Comparison of ENCODE assay signal across 13 cellular contexts in genomic region chr2:73852020-73852419, GRCh38. TPM values are rescaled to one million over a fixed set of nuclear protein-coding genes. Genes with fewer than 3 reads are reported as not detected.
DNase-seq lines count a peak whose midpoint lies in the region; ATAC-seq and TF ChIP-seq lines count a peak whose summit lies in the region.
"Had no signal": no experiment of that assay in that cellular context is flagged by ENCODE, and none has a peak within 500 bp of the region (broad histone marks: within the 10 kb centered on the region; RNA-seq: fewer than 3 reads in every experiment).

No MANE protein-coding gene starts in this region.

- H3K4me2 ChIP-seq in PC-9, result no peak overlapping the region

- DNase-seq in GM03348 (ENCODE audit: low spot score), result peak; percentile 73
- peak in 1 of 2 experiments; percentile 52 for DNase-seq in PC-9
- DNase-seq in epithelial cell of esophagus (ENCODE audit: low read depth), result peak; percentile 83
- peak; percentile 29 for DNase-seq in pulmonary artery endothelial cell (ENCODE audit: low read depth, low spot score)
- DNase-seq in amygdala (lab: John Stamatoyannopoulos, UW), result no peak
- DNase-seq: activated CD8-positive, alpha-beta memory T cell treated with anti-CD3 and anti-CD28 coated beads, Interleukin-2, amount 50 U/mL, for 48 hours; NCI-H2029 treated with DMSO at 0.1 percent for 48 hours; T-helper 9 cell had no signal

- TF ChIP-seq CTCF in PC-9 (conservative IDR thresholded peaks at IDR 0.05) (no peak), epithelial cell of esophagus (IDR thresholded peaks at IDR 0.05; ENCODE audit: insufficient read depth, low read depth, low read length, missing control alignments) (no peak)

- intact Hi-C loops in PC-9 (cut with micrococcal nuclease; ENCODE audit: unreplicated experiment), result no loop called here

- no peaks in the 10 kb centered on the region for H3K9me2 ChIP-seq in PC-9 (ENCODE audit: insufficient read depth)

- peaks cover 15% of the 10 kb centered on the region for H3F3A ChIP-seq in PC-9 (ENCODE audit: insufficient read depth, low read depth)

- H2AFZ ChIP-seq in PC-9, result no peak overlapping the region

- ATAC-seq in GM18520 (IDR thresholded peaks at IDR 0.05; ENCODE audit: unreplicated experiment) (no peak), GM18868 (IDR thresholded peaks at IDR 0.05; ENCODE audit: unreplicated experiment) (no peak), HG02884 (IDR thresholded peaks at IDR 0.05; ENCODE audit: unreplicated experiment) (no peak)

- no TSS peak for BruUV-seq in PC-9 (replicated peaks; lab: Mats Ljungman, UMichigan)

- peaks cover 32% of the 10 kb centered on the region for H3K36me3 ChIP-seq in PC-9 (ENCODE audit: low read depth)

- H3K4me1 ChIP-seq in PC-9 (replicated peaks; ENCODE audit: insufficient read depth), result peaks cover 9% of the 10 kb centered on the region

- CTCF ChIA-PET in PC-9 (lab: Charles Lee), result interaction anchor here (0.7 kb wide), 1 partner anchor 158 kb away, joined by 10 read pairs; no protein-coding TSS in a partner anchor

- H3K79me2 ChIP-seq in PC-9 (ENCODE audit: low read depth), result no peaks in the 10 kb centered on the region

- POLR2A ChIA-PET in PC-9 (lab: Charles Lee; ENCODE audit: unreplicated experiment), result no interaction called here

- no peaks in the 10 kb centered on the region for H4K20me1 ChIP-seq in PC-9 (ENCODE audit: insufficient read depth)

- no peaks in the 10 kb centered on the region for H3K9me3 ChIP-seq in PC-9 (ENCODE audit: insufficient read depth, low read depth)
- H3K9me3 ChIP-seq: esophagus muscularis mucosa had no signal

- H3K4me3 ChIP-seq in PC-9 (no peak overlapping the region), epithelial cell of esophagus (ENCODE audit: low read length) (no peak overlapping the region)
- H3K4me3 ChIP-seq: esophagus muscularis mucosa had no signal

- peak overlapping the region; percentile 13; the same call in 1 of the 2 replicates for H3K27ac ChIP-seq in PC-9

- H3K27me3 ChIP-seq in PC-9 (ENCODE audit: insufficient read depth, low read depth), result no peaks in the 10 kb centered on the region
- H3K27me3 ChIP-seq: esophagus muscularis mucosa had no signal

RNA-seq across cellular contexts. Expression of gene STAMBP, which starts 23.3 kb away (rescaled TPM):
- total RNA-seq in PC-9 (2021) (42.9 and 52.2 TPM in 2 replicates), pulmonary artery endothelial cell (14.0 and 21.3 TPM in 2 replicates)

RNA-seq across cellular contexts. Expression of gene ACTG2, which starts 40.8 kb away (rescaled TPM):
- not detected in 2 replicates for total RNA-seq in PC-9 (2021)
- not detected in 2 replicates for total RNA-seq in pulmonary artery endothelial cell
- total RNA-seq: neural crest cell had no signal

Comparison
In these comparisons a context has a peak if more than half of its experiments do, and no peak if none do; other contexts are left out.
1. DNase-seq: peak in GM03348 (single experiment), epithelial cell of esophagus (single experiment) and pulmonary artery endothelial cell (single experiment); none in amygdala (0 of 56).